Comparison of ENCODE assay signal across 1 cellular context in the genomic region with DNA sequence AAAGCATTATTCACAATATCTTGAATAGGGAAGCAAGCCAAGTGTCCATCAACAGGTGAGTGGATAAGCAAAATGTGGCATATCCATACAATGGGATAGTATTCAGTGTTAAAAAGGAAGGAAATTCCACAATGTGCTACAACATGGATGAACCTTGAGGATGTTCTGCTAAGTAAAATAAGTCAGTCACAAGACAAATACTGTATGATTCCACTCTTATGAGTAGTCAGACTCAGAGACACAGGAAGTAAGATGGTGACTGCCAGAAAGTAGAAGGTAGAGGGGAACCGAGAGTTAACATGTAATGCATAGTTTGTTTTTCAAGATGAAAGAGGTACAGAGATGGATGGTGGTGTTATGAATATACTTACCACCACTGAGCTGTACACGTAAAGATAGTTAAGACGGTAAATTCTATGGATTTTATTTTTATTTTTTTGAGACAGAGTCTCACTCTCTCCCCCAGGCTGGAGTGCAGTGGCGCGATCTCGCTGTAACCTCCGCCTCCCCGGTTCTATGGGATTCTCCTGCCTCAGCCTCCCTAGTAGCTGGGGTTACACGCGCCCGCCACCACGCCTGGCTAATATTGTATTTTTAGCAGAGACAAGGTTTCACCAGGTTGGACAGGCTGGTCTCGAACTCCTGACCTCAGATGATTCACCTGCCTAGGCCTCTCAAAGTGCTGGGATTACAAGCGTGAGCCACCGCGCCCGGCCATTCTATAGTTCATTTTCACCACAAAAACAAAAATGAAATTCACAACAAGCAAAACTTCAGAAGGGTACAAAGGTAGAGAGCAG.
TF ChIP-seq lines count a peak whose summit lies in the region.

No MANE protein-coding gene starts in this region.

TF ChIP-seq in GM23338, 12 proteins besides CTCF, POLR2A, EP300 and RAD21 (continued from another document):
- TF ChIP-seq, protein P1, sequence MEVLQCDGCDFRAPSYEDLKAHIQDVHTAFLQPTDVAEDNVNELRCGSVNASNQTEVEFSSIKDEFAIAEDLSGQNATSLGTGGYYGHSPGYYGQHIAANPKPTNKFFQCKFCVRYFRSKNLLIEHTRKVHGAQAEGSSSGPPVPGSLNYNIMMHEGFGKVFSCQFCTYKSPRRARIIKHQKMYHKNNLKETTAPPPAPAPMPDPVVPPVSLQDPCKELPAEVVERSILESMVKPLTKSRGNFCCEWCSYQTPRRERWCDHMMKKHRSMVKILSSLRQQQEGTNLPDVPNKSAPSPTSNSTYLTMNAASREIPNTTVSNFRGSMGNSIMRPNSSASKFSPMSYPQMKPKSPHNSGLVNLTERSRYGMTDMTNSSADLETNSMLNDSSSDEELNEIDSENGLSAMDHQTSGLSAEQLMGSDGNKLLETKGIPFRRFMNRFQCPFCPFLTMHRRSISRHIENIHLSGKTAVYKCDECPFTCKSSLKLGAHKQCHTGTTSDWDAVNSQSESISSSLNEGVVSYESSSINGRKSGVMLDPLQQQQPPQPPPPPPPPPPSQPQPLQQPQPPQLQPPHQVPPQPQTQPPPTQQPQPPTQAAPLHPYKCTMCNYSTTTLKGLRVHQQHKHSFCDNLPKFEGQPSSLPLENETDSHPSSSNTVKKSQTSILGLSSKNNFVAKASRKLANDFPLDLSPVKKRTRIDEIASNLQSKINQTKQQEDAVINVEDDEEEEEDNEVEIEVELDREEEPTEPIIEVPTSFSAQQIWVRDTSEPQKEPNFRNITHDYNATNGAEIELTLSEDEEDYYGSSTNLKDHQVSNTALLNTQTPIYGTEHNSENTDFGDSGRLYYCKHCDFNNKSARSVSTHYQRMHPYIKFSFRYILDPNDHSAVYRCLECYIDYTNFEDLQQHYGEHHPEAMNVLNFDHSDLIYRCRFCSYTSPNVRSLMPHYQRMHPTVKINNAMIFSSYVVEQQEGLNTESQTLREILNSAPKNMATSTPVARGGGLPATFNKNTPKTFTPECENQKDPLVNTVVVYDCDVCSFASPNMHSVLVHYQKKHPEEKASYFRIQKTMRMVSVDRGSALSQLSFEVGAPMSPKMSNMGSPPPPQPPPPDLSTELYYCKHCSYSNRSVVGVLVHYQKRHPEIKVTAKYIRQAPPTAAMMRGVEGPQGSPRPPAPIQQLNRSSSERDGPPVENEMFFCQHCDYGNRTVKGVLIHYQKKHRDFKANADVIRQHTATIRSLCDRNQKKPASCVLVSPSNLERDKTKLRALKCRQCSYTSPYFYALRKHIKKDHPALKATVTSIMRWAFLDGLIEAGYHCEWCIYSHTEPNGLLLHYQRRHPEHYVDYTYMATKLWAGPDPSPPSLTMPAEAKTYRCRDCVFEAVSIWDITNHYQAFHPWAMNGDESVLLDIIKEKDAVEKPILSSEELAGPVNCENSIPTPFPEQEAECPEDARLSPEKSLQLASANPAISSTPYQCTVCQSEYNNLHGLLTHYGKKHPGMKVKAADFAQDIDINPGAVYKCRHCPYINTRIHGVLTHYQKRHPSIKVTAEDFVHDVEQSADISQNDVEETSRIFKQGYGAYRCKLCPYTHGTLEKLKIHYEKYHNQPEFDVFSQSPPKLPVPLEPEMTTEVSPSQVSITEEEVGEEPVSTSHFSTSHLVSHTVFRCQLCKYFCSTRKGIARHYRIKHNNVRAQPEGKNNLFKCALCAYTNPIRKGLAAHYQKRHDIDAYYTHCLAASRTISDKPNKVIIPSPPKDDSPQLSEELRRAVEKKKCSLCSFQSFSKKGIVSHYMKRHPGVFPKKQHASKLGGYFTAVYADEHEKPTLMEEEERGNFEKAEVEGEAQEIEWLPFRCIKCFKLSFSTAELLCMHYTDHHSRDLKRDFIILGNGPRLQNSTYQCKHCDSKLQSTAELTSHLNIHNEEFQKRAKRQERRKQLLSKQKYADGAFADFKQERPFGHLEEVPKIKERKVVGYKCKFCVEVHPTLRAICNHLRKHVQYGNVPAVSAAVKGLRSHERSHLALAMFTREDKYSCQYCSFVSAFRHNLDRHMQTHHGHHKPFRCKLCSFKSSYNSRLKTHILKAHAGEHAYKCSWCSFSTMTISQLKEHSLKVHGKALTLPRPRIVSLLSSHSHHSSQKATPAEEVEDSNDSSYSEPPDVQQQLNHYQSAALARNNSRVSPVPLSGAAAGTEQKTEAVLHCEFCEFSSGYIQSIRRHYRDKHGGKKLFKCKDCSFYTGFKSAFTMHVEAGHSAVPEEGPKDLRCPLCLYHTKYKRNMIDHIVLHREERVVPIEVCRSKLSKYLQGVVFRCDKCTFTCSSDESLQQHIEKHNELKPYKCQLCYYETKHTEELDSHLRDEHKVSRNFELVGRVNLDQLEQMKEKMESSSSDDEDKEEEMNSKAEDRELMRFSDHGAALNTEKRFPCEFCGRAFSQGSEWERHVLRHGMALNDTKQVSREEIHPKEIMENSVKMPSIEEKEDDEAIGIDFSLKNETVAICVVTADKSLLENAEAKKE (CRISPR knock-in tag; IDR thresholded peaks at IDR 0.05) = no peak
- no peak for TF ChIP-seq ZNF331 (CRISPR knock-in tag; IDR thresholded peaks at IDR 0.05; ENCODE audit: low read depth)
- no peak for TF ChIP-seq EZH2 (IDR thresholded peaks at IDR 0.05; ENCODE audit: low read depth, unreplicated experiment)
- TF ChIP-seq EZH2phosphoT487 (IDR thresholded peaks at IDR 0.05; ENCODE audit: unreplicated experiment) = no peak
- TF ChIP-seq, protein P2, sequence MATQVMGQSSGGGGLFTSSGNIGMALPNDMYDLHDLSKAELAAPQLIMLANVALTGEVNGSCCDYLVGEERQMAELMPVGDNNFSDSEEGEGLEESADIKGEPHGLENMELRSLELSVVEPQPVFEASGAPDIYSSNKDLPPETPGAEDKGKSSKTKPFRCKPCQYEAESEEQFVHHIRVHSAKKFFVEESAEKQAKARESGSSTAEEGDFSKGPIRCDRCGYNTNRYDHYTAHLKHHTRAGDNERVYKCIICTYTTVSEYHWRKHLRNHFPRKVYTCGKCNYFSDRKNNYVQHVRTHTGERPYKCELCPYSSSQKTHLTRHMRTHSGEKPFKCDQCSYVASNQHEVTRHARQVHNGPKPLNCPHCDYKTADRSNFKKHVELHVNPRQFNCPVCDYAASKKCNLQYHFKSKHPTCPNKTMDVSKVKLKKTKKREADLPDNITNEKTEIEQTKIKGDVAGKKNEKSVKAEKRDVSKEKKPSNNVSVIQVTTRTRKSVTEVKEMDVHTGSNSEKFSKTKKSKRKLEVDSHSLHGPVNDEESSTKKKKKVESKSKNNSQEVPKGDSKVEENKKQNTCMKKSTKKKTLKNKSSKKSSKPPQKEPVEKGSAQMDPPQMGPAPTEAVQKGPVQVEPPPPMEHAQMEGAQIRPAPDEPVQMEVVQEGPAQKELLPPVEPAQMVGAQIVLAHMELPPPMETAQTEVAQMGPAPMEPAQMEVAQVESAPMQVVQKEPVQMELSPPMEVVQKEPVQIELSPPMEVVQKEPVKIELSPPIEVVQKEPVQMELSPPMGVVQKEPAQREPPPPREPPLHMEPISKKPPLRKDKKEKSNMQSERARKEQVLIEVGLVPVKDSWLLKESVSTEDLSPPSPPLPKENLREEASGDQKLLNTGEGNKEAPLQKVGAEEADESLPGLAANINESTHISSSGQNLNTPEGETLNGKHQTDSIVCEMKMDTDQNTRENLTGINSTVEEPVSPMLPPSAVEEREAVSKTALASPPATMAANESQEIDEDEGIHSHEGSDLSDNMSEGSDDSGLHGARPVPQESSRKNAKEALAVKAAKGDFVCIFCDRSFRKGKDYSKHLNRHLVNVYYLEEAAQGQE (IDR thresholded peaks at IDR 0.05; ENCODE audit: unreplicated experiment) = no peak
- TF ChIP-seq POLR2AphosphoS5 (IDR thresholded peaks at IDR 0.05; ENCODE audit: low read depth) = no peak
- TF ChIP-seq NANOG (IDR thresholded peaks at IDR 0.05; ENCODE audit: borderline replicate concordance) = no peak
- no peak for TF ChIP-seq ETS1 (IDR thresholded peaks at IDR 0.05)
- TF ChIP-seq STAT1 (IDR thresholded peaks at IDR 0.05; ENCODE audit: unreplicated experiment) = no peak
- TF ChIP-seq JUNB (IDR thresholded peaks at IDR 0.05; ENCODE audit: unreplicated experiment) = no peak
TF ChIP-seq in GM23338: peak in this region for 0.
